In genomic region chr13:42002066-42002465, GRCh38 we compare ENCODE assay signal across 1 cellular context.
TF ChIP-seq lines count a peak whose summit lies in the region.

No MANE protein-coding gene starts in this region.

TF ChIP-seq in A549, 52 proteins besides CTCF, POLR2A, EP300 and RAD21:
- no peak for TF ChIP-seq JUN (IDR thresholded peaks at IDR 0.05)
- TF ChIP-seq MYC (IDR thresholded peaks at IDR 0.05; ENCODE audit: borderline replicate concordance, low read length), result no peak
- no peak for TF ChIP-seq E2F6 (IDR thresholded peaks at IDR 0.05; ENCODE audit: borderline replicate concordance, low read depth)
- TF ChIP-seq RARB (CRISPR knock-in tag; IDR thresholded peaks at IDR 0.05), result no peak
- no peak for TF ChIP-seq SMC3 (IDR thresholded peaks at IDR 0.05)
- no peak for TF ChIP-seq TP53 (CRISPR knock-in tag; IDR thresholded peaks at IDR 0.05)
- TF ChIP-seq GATA3 (IDR thresholded peaks at IDR 0.05; ENCODE audit: borderline replicate concordance), result no peak
